23 cellular contexts compared by ENCODE assay signal in the genomic region with DNA sequence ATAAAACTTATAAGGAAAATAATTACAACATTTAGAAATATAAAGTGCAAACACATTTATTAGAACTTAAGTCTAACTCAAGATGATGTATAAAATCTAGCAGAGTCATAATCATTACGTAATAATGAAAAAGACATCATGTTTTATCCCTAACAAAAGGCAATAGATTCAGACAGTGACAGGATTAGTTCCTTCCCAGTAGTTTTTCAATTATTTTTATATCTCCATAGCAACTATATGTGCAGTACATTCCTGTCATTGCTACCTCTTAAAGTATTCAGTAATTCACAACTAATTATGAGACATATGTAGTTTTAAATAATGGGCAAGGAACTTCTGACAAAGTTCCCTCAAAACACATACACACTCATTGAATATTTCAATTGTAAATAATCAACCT.
"Had no signal": no experiment of that assay in that cellular context is flagged by ENCODE, and none has a peak within 500 bp of the region (broad histone marks: within the 10 kb centered on the region; RNA-seq: fewer than 3 reads in every experiment).

No MANE protein-coding gene starts in this region.

- H3K4me3 ChIP-seq: ascending aorta, dorsolateral prefrontal cortex, heart left ventricle, sigmoid colon, testis, vagina had no signal

- H3K4me1 ChIP-seq: ascending aorta, heart left ventricle, parathyroid adenoma, sigmoid colon, testis, vagina had no signal

- H3K36me3 ChIP-seq: ascending aorta, heart left ventricle, sigmoid colon, vagina had no signal

- H3K27me3 ChIP-seq: ascending aorta, dorsolateral prefrontal cortex, heart left ventricle, sigmoid colon, testis, vagina had no signal

- DNase-seq: activated CD4-positive, alpha-beta memory T cell treated with anti-CD3 and anti-CD28 coated beads for 36 hours; activated CD4-positive, alpha-beta T cell treated with anti-CD3 and anti-CD28 coated beads for 48 hours; activated effector memory CD4-positive, alpha-beta T cell treated with anti-CD3 and anti-CD28 coated beads, Interleukin-2, amount 50 U/mL, for 16 hours; activated naive CD4-positive, alpha-beta T cell treated with anti-CD3 and anti-CD28 coated beads, Interleukin-2, amount 50 U/mL, for 16 hours; activated naive CD8-positive, alpha-beta T cell treated with anti-CD3 and anti-CD28 coated beads, Interleukin-2, amount 50 U/mL, for 24 hours; central memory CD4-positive, alpha-beta T cell; dorsolateral prefrontal cortex; effector memory CD8-positive, alpha-beta T cell; heart left ventricle; left colon; mesendoderm; naive B cell; nucleus accumbens; sigmoid colon; stimulated activated CD4-positive, alpha-beta T cell treated with anti-CD3 and anti-CD28 coated beads, Interleukin-2, amount 100 ng/mL, for 48 hours; stimulated activated CD8-positive, alpha-beta memory T cell treated with anti-CD3 and anti-CD28 coated beads, Interleukin-4, amount 100 ng/mL, for 48 hours; stimulated activated naive B cell treated with anti-CD40 and anti-IgM and Interleukin-4, amounts not matched to agents 10 μg/mL and 1 μg/mL and 100 μg/mL, for 72 hours; testis had no signal

- FAIRE-seq: endothelial cell of umbilical vein had no signal

- ATAC-seq: activated naive CD8-positive, alpha-beta T cell treated with anti-CD3 and anti-CD28 coated beads, Interleukin-2, amount 50 U/mL, for 24 hours; effector memory CD8-positive, alpha-beta T cell; esophagus mucosa; heart left ventricle; left colon; stimulated activated naive B cell treated with anti-CD40 and anti-IgM and Interleukin-4, amounts not matched to agents 10 μg/mL and 1 μg/mL and 100 μg/mL, for 72 hours had no signal

- H3K27ac ChIP-seq: ascending aorta, dorsolateral prefrontal cortex, heart left ventricle, parathyroid adenoma, sigmoid colon, testis, vagina had no signal

- H3K9me3 ChIP-seq: heart left ventricle, sigmoid colon, testis, vagina had no signal

- H3K9ac ChIP-seq: parathyroid adenoma had no signal

- H2AFZ ChIP-seq: parathyroid adenoma had no signal
